1 cellular context compared by ENCODE assay signal in the genomic region with DNA sequence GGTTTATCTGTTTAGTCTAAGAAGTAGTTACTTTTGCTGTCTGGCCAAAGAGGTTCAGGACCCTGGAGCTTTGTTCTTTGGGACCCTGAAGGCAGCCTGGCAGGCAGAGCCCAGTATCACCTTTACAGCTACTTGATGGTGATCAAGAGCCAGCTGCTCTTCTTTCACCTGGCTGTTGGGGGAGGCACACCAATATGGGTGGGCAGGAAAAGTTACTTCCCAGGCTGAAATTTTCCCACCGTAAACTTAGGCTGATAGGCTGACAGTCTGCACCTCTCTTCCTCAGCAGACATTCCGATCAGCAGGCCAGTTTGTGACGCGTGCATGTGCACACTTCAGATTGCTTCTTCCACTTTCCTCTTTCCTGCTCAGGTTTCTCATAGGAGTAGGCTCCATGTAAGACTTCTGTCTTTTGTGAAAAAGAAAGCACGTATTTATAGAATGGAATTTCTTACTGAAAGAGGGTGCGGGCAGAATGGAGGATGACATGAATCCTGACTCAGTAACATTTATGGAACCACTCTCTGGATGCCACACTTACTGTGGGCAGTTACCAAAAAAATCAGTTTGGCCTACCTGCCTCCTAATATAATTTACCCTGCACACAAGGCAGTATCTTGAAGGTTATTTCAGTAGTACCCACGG.
TF ChIP-seq lines count a peak whose summit lies in the region.

No MANE protein-coding gene starts in this region.

TF ChIP-seq in SK-N-SH treated with all-trans-retinoic acid at 6 μM for 48 hours, 23 proteins besides CTCF, POLR2A, EP300 and RAD21 (continued from another document):
- TF ChIP-seq, protein P1, sequence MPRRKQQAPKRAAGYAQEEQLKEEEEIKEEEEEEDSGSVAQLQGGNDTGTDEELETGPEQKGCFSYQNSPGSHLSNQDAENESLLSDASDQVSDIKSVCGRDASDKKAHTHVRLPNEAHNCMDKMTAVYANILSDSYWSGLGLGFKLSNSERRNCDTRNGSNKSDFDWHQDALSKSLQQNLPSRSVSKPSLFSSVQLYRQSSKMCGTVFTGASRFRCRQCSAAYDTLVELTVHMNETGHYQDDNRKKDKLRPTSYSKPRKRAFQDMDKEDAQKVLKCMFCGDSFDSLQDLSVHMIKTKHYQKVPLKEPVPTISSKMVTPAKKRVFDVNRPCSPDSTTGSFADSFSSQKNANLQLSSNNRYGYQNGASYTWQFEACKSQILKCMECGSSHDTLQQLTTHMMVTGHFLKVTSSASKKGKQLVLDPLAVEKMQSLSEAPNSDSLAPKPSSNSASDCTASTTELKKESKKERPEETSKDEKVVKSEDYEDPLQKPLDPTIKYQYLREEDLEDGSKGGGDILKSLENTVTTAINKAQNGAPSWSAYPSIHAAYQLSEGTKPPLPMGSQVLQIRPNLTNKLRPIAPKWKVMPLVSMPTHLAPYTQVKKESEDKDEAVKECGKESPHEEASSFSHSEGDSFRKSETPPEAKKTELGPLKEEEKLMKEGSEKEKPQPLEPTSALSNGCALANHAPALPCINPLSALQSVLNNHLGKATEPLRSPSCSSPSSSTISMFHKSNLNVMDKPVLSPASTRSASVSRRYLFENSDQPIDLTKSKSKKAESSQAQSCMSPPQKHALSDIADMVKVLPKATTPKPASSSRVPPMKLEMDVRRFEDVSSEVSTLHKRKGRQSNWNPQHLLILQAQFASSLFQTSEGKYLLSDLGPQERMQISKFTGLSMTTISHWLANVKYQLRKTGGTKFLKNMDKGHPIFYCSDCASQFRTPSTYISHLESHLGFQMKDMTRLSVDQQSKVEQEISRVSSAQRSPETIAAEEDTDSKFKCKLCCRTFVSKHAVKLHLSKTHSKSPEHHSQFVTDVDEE (CRISPR knock-in tag; IDR thresholded peaks at IDR 0.05): no peak
- TF ChIP-seq TCF4 (CRISPR knock-in tag; IDR thresholded peaks at IDR 0.05; ENCODE audit: borderline replicate concordance): no peak
- TF ChIP-seq ARNTL (CRISPR knock-in tag; IDR thresholded peaks at IDR 0.05; ENCODE audit: borderline replicate concordance, low read depth): no peak
- TF ChIP-seq, protein P2, sequence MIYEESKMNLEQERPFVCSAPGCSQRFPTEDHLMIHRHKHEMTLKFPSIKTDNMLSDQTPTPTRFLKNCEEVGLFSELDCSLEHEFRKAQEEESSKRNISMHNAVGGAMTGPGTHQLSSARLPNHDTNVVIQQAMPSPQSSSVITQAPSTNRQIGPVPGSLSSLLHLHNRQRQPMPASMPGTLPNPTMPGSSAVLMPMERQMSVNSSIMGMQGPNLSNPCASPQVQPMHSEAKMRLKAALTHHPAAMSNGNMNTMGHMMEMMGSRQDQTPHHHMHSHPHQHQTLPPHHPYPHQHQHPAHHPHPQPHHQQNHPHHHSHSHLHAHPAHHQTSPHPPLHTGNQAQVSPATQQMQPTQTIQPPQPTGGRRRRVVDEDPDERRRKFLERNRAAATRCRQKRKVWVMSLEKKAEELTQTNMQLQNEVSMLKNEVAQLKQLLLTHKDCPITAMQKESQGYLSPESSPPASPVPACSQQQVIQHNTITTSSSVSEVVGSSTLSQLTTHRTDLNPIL (CRISPR knock-in tag; IDR thresholded peaks at IDR 0.05; ENCODE audit: low read depth): no peak
- TF ChIP-seq TOX (CRISPR knock-in tag; IDR thresholded peaks at IDR 0.05; ENCODE audit: borderline replicate concordance): no peak
TF ChIP-seq in SK-N-SH treated with all-trans-retinoic acid at 6 μM for 48 hours: peak in this region for 0.
